ENCODE assay signal across 1 cellular context in genomic region chr2:68936462-68936861, GRCh38.
TF ChIP-seq lines count a peak whose summit lies in the region.

No MANE protein-coding gene starts in this region.

TF ChIP-seq in GM23338, 12 proteins besides CTCF, POLR2A, EP300 and RAD21 (continued from another document):
- no peak for TF ChIP-seq ZNF462 (CRISPR knock-in tag; IDR thresholded peaks at IDR 0.05)
- TF ChIP-seq EZH2phosphoT487 (IDR thresholded peaks at IDR 0.05; ENCODE audit: unreplicated experiment), result no peak
- TF ChIP-seq ZNF331 (CRISPR knock-in tag; IDR thresholded peaks at IDR 0.05; ENCODE audit: low read depth), result no peak
TF ChIP-seq in GM23338: peak in this region for 0.
